Comparison of ENCODE assay signal across 8 cellular contexts in the genomic region with DNA sequence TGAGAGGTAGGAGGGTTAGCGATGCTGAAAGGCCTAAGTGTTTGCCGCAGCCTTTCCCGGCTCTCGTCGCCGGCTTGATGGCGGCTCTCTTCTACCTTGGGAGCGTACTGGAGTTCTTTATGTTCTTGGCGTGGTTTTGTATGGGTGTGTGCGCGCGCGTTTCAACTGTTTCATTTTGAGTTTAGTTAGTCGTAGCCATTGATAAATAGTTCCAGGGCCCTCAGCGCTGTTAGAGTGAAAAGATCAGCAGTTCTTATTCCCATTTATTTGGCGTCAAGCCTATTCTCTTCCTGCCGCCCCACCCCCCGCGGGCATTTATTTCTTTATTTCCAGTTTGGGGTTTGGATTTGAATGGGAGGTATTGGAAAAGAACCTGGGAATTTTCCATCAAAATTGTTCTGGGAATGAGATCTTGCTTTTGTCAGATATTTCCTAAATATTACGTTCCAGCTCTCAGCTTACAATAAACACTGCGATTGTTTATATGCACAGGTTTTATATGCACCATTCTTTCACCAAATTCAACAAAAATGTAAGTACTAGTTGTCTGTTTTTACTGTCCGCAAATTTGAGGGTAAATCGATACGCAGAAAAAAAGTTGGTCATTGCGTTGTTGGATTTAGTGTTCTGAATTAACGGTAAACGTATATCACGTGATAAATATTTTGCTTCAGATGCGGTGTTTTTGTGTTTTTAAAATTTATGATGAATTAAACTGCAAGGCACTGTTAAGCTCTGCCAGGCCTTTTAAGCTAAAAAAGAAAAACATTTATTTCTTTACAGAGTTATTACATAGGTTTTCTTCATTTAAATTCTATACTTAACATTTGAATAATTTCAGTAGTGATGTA. TPM values are rescaled to one million over a fixed set of nuclear protein-coding genes. Genes with fewer than 3 reads are reported as not detected.
DNase-seq lines count a peak whose midpoint lies in the region; ATAC-seq and FAIRE-seq lines count a peak whose summit lies in the region.

No MANE protein-coding gene starts in this region.

- no peaks in the 10 kb centered on the region for H3K9me3 ChIP-seq in naive thymus-derived CD4-positive, alpha-beta T cell (ENCODE audit: control insufficient read depth in 2 of 3, low read length in 3 of 3)

- CTCF ChIA-PET in activated CD4-positive, alpha-beta memory T cell treated with anti-CD3 and anti-CD28 coated beads for 36 hours (lab: Charles Lee), result no interaction called here
- CTCF ChIA-PET in naive thymus-derived CD4-positive, alpha-beta T cell (lab: Charles Lee), result no interaction called here

- H3K4me3 Mint-ChIP-seq in activated CD4-positive, alpha-beta memory T cell treated with anti-CD3 and anti-CD28 coated beads for 36 hours, result peak overlapping the region; percentile 90
- H3K4me3 Mint-ChIP-seq in naive thymus-derived CD4-positive, alpha-beta T cell, result peak overlapping the region; percentile 86 to 98 (median 93)

- H3K4me1 Mint-ChIP-seq in activated CD4-positive, alpha-beta memory T cell treated with anti-CD3 and anti-CD28 coated beads for 36 hours (ENCODE audit: low read depth), result peaks cover 42% of the 10 kb centered on the region
- H3K4me1 Mint-ChIP-seq in naive thymus-derived CD4-positive, alpha-beta T cell, result peaks cover 25 to 80% (median 57%) of the 10 kb centered on the region in 7 donors

- intact Hi-C loops in activated CD4-positive, alpha-beta memory T cell treated with anti-CD3 and anti-CD28 coated beads for 36 hours (cut with micrococcal nuclease), result loop anchor here (2.0 to 10.0 kb wide), 5 partner anchors 19 to 1065 kb away; a partner anchor contains a TSS
- intact Hi-C loops in naive thymus-derived CD4-positive, alpha-beta T cell (cut with micrococcal nuclease), result loop anchor here (2.0 to 10.0 kb wide), 7 partner anchors 31 to 1458 kb away; a partner anchor contains a TSS

- peaks cover 16% of the 10 kb centered on the region for H3K36me3 Mint-ChIP-seq in activated CD4-positive, alpha-beta memory T cell treated with anti-CD3 and anti-CD28 coated beads for 36 hours
- H3K36me3 Mint-ChIP-seq in naive thymus-derived CD4-positive, alpha-beta T cell, result peaks cover 4 to 18% (median 10%) of the 10 kb centered on the region in 5 donors

- no peaks in the 10 kb centered on the region for H3K27me3 ChIP-seq in naive thymus-derived CD4-positive, alpha-beta T cell (ENCODE audit: control insufficient read depth in 2 of 2, insufficient read depth in 2 of 2, low read length in 2 of 2)

- peak overlapping the region; percentile 97 for H3K27ac ChIP-seq in epithelial cell of prostate
- H3K27ac ChIP-seq in naive thymus-derived CD4-positive, alpha-beta T cell (ENCODE audit: low read depth, low read length), result peak overlapping the region; percentile 97
- H3K27ac ChIP-seq in temporal lobe (ENCODE audit: low read depth, low read length), result peak overlapping the region; percentile 93

- H3K9me3 Mint-ChIP-seq in activated CD4-positive, alpha-beta memory T cell treated with anti-CD3 and anti-CD28 coated beads for 36 hours, result no peaks in the 10 kb centered on the region
- H3K9me3 Mint-ChIP-seq in naive thymus-derived CD4-positive, alpha-beta T cell, result peaks cover 0 to 7% (median 0%) of the 10 kb centered on the region in 11 donors

- POLR2A ChIA-PET in activated CD4-positive, alpha-beta memory T cell treated with anti-CD3 and anti-CD28 coated beads for 36 hours (lab: Charles Lee), result interaction anchor here (1.0 to 1.1 kb wide), 2 partner anchors 8 to 611 kb away, joined by 3 to 4 read pairs; a partner anchor contains a TSS
- POLR2A ChIA-PET in naive thymus-derived CD4-positive, alpha-beta T cell (lab: Charles Lee), result interaction anchor here (0.6 to 1.7 kb wide), 3 partner anchors 10 to 1121 kb away, joined by 3 to 6 read pairs (median 3); no protein-coding TSS in a partner anchor

- peak overlapping the region; percentile 97 for H3K27ac Mint-ChIP-seq in activated CD4-positive, alpha-beta memory T cell treated with anti-CD3 and anti-CD28 coated beads for 36 hours
- peak overlapping the region; percentile 91 to 99 (median 96) for H3K27ac Mint-ChIP-seq in naive thymus-derived CD4-positive, alpha-beta T cell

- no peak for FAIRE-seq in HTR-8/SVneo (lab: Jason Lieb, UNC)

- peak; percentile 28 for DNase-seq in NCI-H2107 treated with DMSO at 0.1 percent for 48 hours (lab: John Stamatoyannopoulos, UW; ENCODE audit: unreplicated experiment)
- no peak for DNase-seq in NCI-H2107 (lab: John Stamatoyannopoulos, UW)
- DNase-seq in NCI-H1417 (lab: John Stamatoyannopoulos, UW), result peak; percentile 15 to 79 (median 67)
- peak; percentile 71 for DNase-seq in activated CD4-positive, alpha-beta memory T cell treated with anti-CD3 and anti-CD28 coated beads for 36 hours
- DNase-seq in epithelial cell of prostate (ENCODE audit: low read depth, low spot score), result no peak
- peak in 6 of 9 donors; percentile 22 to 48 (median 34) for DNase-seq in naive thymus-derived CD4-positive, alpha-beta T cell
- DNase-seq in HTR-8/SVneo (ENCODE audit: insufficient read length, low spot score), result no peak

- no peak for ATAC-seq in naive thymus-derived CD4-positive, alpha-beta T cell

- H3K36me3 ChIP-seq in naive thymus-derived CD4-positive, alpha-beta T cell (ENCODE audit: control insufficient read depth in 2 of 3, insufficient read depth in 3 of 3, low read length in 3 of 3), result peaks cover 0 to 10% (median 5%) of the 10 kb centered on the region in 3 experiments

- peaks cover 5% of the 10 kb centered on the region for H3K27me3 Mint-ChIP-seq in activated CD4-positive, alpha-beta memory T cell treated with anti-CD3 and anti-CD28 coated beads for 36 hours
- peaks cover 0 to 8% (median 0%) of the 10 kb centered on the region in 5 donors for H3K27me3 Mint-ChIP-seq in naive thymus-derived CD4-positive, alpha-beta T cell

- H3K4me1 ChIP-seq in naive thymus-derived CD4-positive, alpha-beta T cell (ENCODE audit: control insufficient read depth in 2 of 2, insufficient read depth in 2 of 2, low read length in 2 of 2), result peaks cover 31 to 45% of the 10 kb centered on the region in 2 donors

- H3K4me3 ChIP-seq in naive thymus-derived CD4-positive, alpha-beta T cell (ENCODE audit: low read length), result peak overlapping the region; percentile 96

RNA-seq across cellular contexts. Expression of a gene that starts 1.0 kb away (rescaled TPM):
- total RNA-seq in activated CD4-positive, alpha-beta memory T cell treated with anti-CD3 and anti-CD28 coated beads for 36 hours, result 10 to 100 TPM; 25.1 to 25.7 TPM
- total RNA-seq in naive thymus-derived CD4-positive, alpha-beta T cell, result 10 to 100 TPM; 49.8 to 78.1 (median 67.9) TPM
- polyA plus RNA-seq in naive thymus-derived CD4-positive, alpha-beta T cell, result 10 to 100 TPM; 20.6 to 22.9 TPM
- 58.0 TPM for total RNA-seq in temporal lobe

Comparison
In these comparisons a context has a peak if more than half of its experiments do, and no peak if none do; other contexts are left out.
1. DNase-seq: peak in NCI-H2107 treated with DMSO at 0.1 percent for 48 hours (single experiment), NCI-H1417 (3 of 3), activated CD4-positive, alpha-beta memory T cell treated with anti-CD3 and anti-CD28 coated beads for 36 hours (single experiment) and naive thymus-derived CD4-positive, alpha-beta T cell (6 of 9); none in NCI-H2107 (single experiment), epithelial cell of prostate (single experiment) and HTR-8/SVneo (single experiment).
2. Peak in every context shown above with its lines, with median percentiles within 50 percentile points of each other: H3K27ac ChIP-seq.